Comparison of ENCODE assay signal across 19 cellular contexts in genomic region chr20:428658-429200, GRCh38. TPM values are rescaled to one million over a fixed set of nuclear protein-coding genes. Genes with fewer than 3 reads are reported as not detected.
DNase-seq lines count a peak whose midpoint lies in the region; ATAC-seq and TF ChIP-seq lines count a peak whose summit lies in the region.
"Had no signal": no experiment of that assay in that cellular context is flagged by ENCODE, and none has a peak within 500 bp of the region (broad histone marks: within the 10 kb centered on the region; RNA-seq: fewer than 3 reads in every experiment).

No MANE protein-coding gene starts in this region.

- no peak overlapping the region for H4K5ac ChIP-seq in H9 (ENCODE audit: insufficient read length, low read depth, low read length)

- H3K18ac ChIP-seq in H9 (ENCODE audit: insufficient read length, low read depth, low read length) (no peak overlapping the region), mesenchymal stem cell (ENCODE audit: low read depth in 1 of 2, low read length in 2 of 2) (no peak overlapping the region)

- H2BK20ac ChIP-seq in H9 (ENCODE audit: low read depth, low read length, poor library complexity, severe bottlenecking): no peak overlapping the region

- no CpG with 5 or more reads among the region's 14 CpGs for WGBS in H9 (ENCODE audit: extremely low coverage, insufficient read length, low lambda C conversion rate)
- WGBS in mesenchymal stem cell: 91% methylated on average over 14 of the region's 14 CpGs

- H3K4me2 ChIP-seq in H9 (ENCODE audit: insufficient read depth, insufficient read length, low read length) (no peak overlapping the region), mesenchymal stem cell (ENCODE audit: low read length, poor library complexity, severe bottlenecking) (no peak overlapping the region)
- H3K4me2 ChIP-seq: BLaER1 treated with 17β-estradiol and CSF1 and Interleukin-3, amounts not matched to agents 10 nM and 100 nM had no signal

- no peaks in the 10 kb centered on the region for H3K9me3 ChIP-seq in H9 (ENCODE audit: control insufficient read depth, low read depth, low read length)
- H3K9me3 ChIP-seq in mesenchymal stem cell (ENCODE audit: control insufficient read depth, low read length): no peaks in the 10 kb centered on the region
- H3K9me3 ChIP-seq: ascending aorta; BLaER1 treated with 17β-estradiol and CSF1 and Interleukin-3, amounts not matched to agents 10 nM and 100 nM; psoas muscle; suprapubic skin had no signal

- H3K4me1 Mint-ChIP-seq in H9 (peaks cover 11 to 16% of the 10 kb centered on the region in 2 experiments), WTC11 (peaks cover 9% of the 10 kb centered on the region), immature natural killer cell (peaks cover 13 to 27% of the 10 kb centered on the region in 2 donors)

- H4K8ac ChIP-seq in H9 (replicated peaks; ENCODE audit: insufficient read length, low read depth, low read length) (no peak overlapping the region), mesenchymal stem cell (ENCODE audit: low read length) (no peak overlapping the region)

- H3K27ac ChIP-seq in H9 (ENCODE audit: insufficient read length, low read depth, low read length) (no peak overlapping the region), mesenchymal stem cell (ENCODE audit: low read length, poor library complexity, severe bottlenecking) (no peak overlapping the region)
- H3K27ac ChIP-seq: ascending aorta; BLaER1 treated with 17β-estradiol and CSF1 and Interleukin-3, amounts not matched to agents 10 nM and 100 nM; foreskin keratinocyte; psoas muscle; suprapubic skin had no signal

- H2BK120ac ChIP-seq in H9 (ENCODE audit: low read depth, low read length, poor library complexity, severe bottlenecking) (no peak overlapping the region), mesenchymal stem cell (ENCODE audit: low read depth, low read length) (no peak overlapping the region)

- peak; percentile 47; the same call in 2 of the 3 replicates for TF ChIP-seq CTCF in H9 (conservative IDR thresholded peaks at IDR 0.05)
- TF ChIP-seq CTCF in WTC11 (IDR thresholded peaks at IDR 0.05): no peak

- H2BK5ac ChIP-seq in H9 (ENCODE audit: insufficient read length, low read length): no peak overlapping the region
- H2BK5ac ChIP-seq in mesenchymal stem cell (ENCODE audit: low read depth, low read length, poor library complexity, severe bottlenecking): no peak overlapping the region

- H3K27ac Mint-ChIP-seq in H9 (no peak overlapping the region), WTC11 (no peak overlapping the region), immature natural killer cell (no peak overlapping the region)
- H3K27ac Mint-ChIP-seq: activated naive CD4-positive, alpha-beta T cell treated with anti-CD3 and anti-CD28 coated beads, Interleukin-2, amount 50 U/mL, for 24 hours; activated T-cell treated with anti-CD3 and anti-CD28 coated beads, Interleukin-2, amount 50 U/mL, for 72 hours had no signal

- H4K20me1 ChIP-seq in H9 (ENCODE audit: control insufficient read depth, insufficient read depth, insufficient read length): no peaks in the 10 kb centered on the region

- H3K27me3 ChIP-seq in H9 (ENCODE audit: insufficient read depth, low read length) (no peaks in the 10 kb centered on the region), mesenchymal stem cell (ENCODE audit: control insufficient read depth in 1 of 2, insufficient read depth in 1 of 2, low read length in 2 of 2) (no peaks in the 10 kb centered on the region)
- H3K27me3 ChIP-seq: ascending aorta; BLaER1 treated with 17β-estradiol and CSF1 and Interleukin-3, amounts not matched to agents 10 nM and 100 nM; foreskin keratinocyte; suprapubic skin had no signal

- H3K4me1 ChIP-seq in H9 (ENCODE audit: insufficient read depth, low read length): no peaks in the 10 kb centered on the region
- peaks cover 11% of the 10 kb centered on the region for H3K4me1 ChIP-seq in mesenchymal stem cell (ENCODE audit: control insufficient read depth, insufficient read depth, low read depth, low read length)
- H3K4me1 ChIP-seq: ascending aorta, suprapubic skin had no signal

- H2BK12ac ChIP-seq in H9 (ENCODE audit: insufficient read length, low read depth, low read length) (no peak overlapping the region), mesenchymal stem cell (ENCODE audit: low read length in 2 of 2) (no peak overlapping the region)

- no peaks in the 10 kb centered on the region for H3K23me2 ChIP-seq in H9 (ENCODE audit: insufficient read length, low read depth, low read length, poor library complexity, severe bottlenecking)

- DNase-seq in SHP77 (lab: John Stamatoyannopoulos, UW) (peak; percentile 12 to 29), SHP77 treated with DMSO at 0.1 percent for 48 hours (lab: John Stamatoyannopoulos, UW) (no peak), H9 (peak; percentile 61), WTC11 (ENCODE audit: low spot score) (peak; percentile 56), mesenchymal stem cell (no peak), immature natural killer cell (no peak), NCI-H2171 (lab: John Stamatoyannopoulos, UW) (no peak)
- DNase-seq: activated CD4-positive, CD25-positive, alpha-beta regulatory T cell treated with anti-CD3 and anti-CD28 coated beads, Interleukin-2, amount 50 U/mL, for 72 hours; activated T-cell treated with anti-CD3 and anti-CD28 coated beads, Interleukin-2, amount 50 U/mL, for 72 hours; central memory CD4-positive, alpha-beta T cell; foreskin keratinocyte; NCI-H1694; NCI-H446; psoas muscle had no signal

- CTCF ChIA-PET in WTC11 (lab: Charles Lee): no interaction called here

- no peaks in the 10 kb centered on the region for H3K79me2 ChIP-seq in H9 (ENCODE audit: insufficient read depth, low read length)

- H3K4me3 Mint-ChIP-seq in H9 (no peak overlapping the region), WTC11 (no peak overlapping the region), immature natural killer cell (no peak overlapping the region)
- H3K4me3 Mint-ChIP-seq: activated naive CD4-positive, alpha-beta T cell treated with anti-CD3 and anti-CD28 coated beads, Interleukin-2, amount 50 U/mL, for 24 hours; activated T-cell treated with anti-CD3 and anti-CD28 coated beads, Interleukin-2, amount 50 U/mL, for 72 hours had no signal

- H3K23ac ChIP-seq in H9 (ENCODE audit: insufficient read length, low read depth, low read length) (no peak overlapping the region), mesenchymal stem cell (ENCODE audit: low read length in 2 of 2) (no peak overlapping the region)

- H3K9me3 Mint-ChIP-seq in H9: no peaks in the 10 kb centered on the region
- H3K9me3 Mint-ChIP-seq in WTC11: no peaks in the 10 kb centered on the region
- H3K9me3 Mint-ChIP-seq in immature natural killer cell: no peaks in the 10 kb centered on the region
- H3K9me3 Mint-ChIP-seq: activated naive CD4-positive, alpha-beta T cell treated with anti-CD3 and anti-CD28 coated beads, Interleukin-2, amount 50 U/mL, for 24 hours; activated T-cell treated with anti-CD3 and anti-CD28 coated beads, Interleukin-2, amount 50 U/mL, for 72 hours had no signal

- H2BK15ac ChIP-seq in H9 (ENCODE audit: low read depth, low read length) (no peak overlapping the region), mesenchymal stem cell (ENCODE audit: low read depth, poor library complexity, severe bottlenecking) (no peak overlapping the region)

- H2AFZ ChIP-seq in H9 (ENCODE audit: low read length) (no peak overlapping the region), mesenchymal stem cell (ENCODE audit: low read depth, low read length) (no peak overlapping the region)

- H3K4ac ChIP-seq in H9 (ENCODE audit: low read depth, low read length) (no peak overlapping the region), mesenchymal stem cell (ENCODE audit: low read depth in 1 of 2, low read length in 2 of 2) (no peak overlapping the region)

- POLR2A ChIA-PET in WTC11 (lab: Charles Lee): no interaction called here

- H3K36me3 Mint-ChIP-seq in H9 (ENCODE audit: insufficient read depth in 1 of 3, low read depth in 3 of 3): peaks cover 16 to 45% (median 41%) of the 10 kb centered on the region in 3 experiments; a peak in 6 of 7 replicates
- H3K36me3 Mint-ChIP-seq in WTC11: peaks cover 23% of the 10 kb centered on the region
- peaks cover 4 to 45% (median 4%) of the 10 kb centered on the region in 3 donors for H3K36me3 Mint-ChIP-seq in immature natural killer cell

- no peak overlapping the region for H3K14ac ChIP-seq in H9 (ENCODE audit: insufficient read depth, low read length)
- H3K14ac ChIP-seq in mesenchymal stem cell (ENCODE audit: low read length in 2 of 2): no peak overlapping the region

- H3K27me3 Mint-ChIP-seq in H9 (ENCODE audit: low read depth) (peaks cover 11% of the 10 kb centered on the region), WTC11 (ENCODE audit: low read depth) (peaks cover 15% of the 10 kb centered on the region), immature natural killer cell (ENCODE audit: low read depth in 3 of 3) (peaks cover 2 to 6% (median 4%) of the 10 kb centered on the region in 3 donors)
- H3K27me3 Mint-ChIP-seq: activated naive CD4-positive, alpha-beta T cell treated with anti-CD3 and anti-CD28 coated beads, Interleukin-2, amount 50 U/mL, for 24 hours had no signal

- no peak overlapping the region for H3K9ac ChIP-seq in H9 (ENCODE audit: extremely low read depth, insufficient read length, low read length)
- H3K9ac ChIP-seq in mesenchymal stem cell (ENCODE audit: low read length): no peak overlapping the region

- H3K4me3 ChIP-seq in mesenchymal stem cell (ENCODE audit: insufficient read depth in 1 of 2, low read depth in 1 of 2, low read length in 2 of 2): no peak overlapping the region
- H3K4me3 ChIP-seq: ascending aorta; BLaER1 treated with 17β-estradiol and CSF1 and Interleukin-3, amounts not matched to agents 10 nM and 100 nM; psoas muscle; suprapubic skin had no signal

- ATAC-seq in WTC11 (peak; percentile 83), HG03342 (IDR thresholded peaks at IDR 0.05; ENCODE audit: unreplicated experiment) (no peak)
- ATAC-seq: activated T-cell treated with anti-CD3 and anti-CD28 coated beads, Interleukin-2, amount 50 U/mL, for 72 hours; foreskin keratinocyte; psoas muscle had no signal

- H2AK5ac ChIP-seq in H9 (ENCODE audit: insufficient read length, low read length) (no peak overlapping the region), mesenchymal stem cell (ENCODE audit: low read length, severe bottlenecking) (no peak overlapping the region)

- H4K91ac ChIP-seq in H9 (ENCODE audit: insufficient read length, low read depth, low read length) (no peak overlapping the region), mesenchymal stem cell (ENCODE audit: low read length) (peak overlapping the region; percentile 18)

- no peak overlapping the region for H3K56ac ChIP-seq in H9 (ENCODE audit: insufficient read length, low read depth, low read length)

- H3K79me1 ChIP-seq in H9 (ENCODE audit: insufficient read depth, low read depth, low read length, poor library complexity, severe bottlenecking): no peaks in the 10 kb centered on the region
- H3K79me1 ChIP-seq in mesenchymal stem cell (replicated peaks; ENCODE audit: low read length, poor library complexity, severe bottlenecking): peaks cover 22% of the 10 kb centered on the region

- H3T11ph ChIP-seq in H9 (ENCODE audit: low read length): no peak overlapping the region

- H3K36me3 ChIP-seq in mesenchymal stem cell (ENCODE audit: control insufficient read depth in 1 of 2, insufficient read depth in 2 of 2, low read depth in 1 of 2, low read length in 2 of 2): peaks cover 66 to 87% of the 10 kb centered on the region in 2 experiments

RNA-seq across cellular contexts. Expression of gene RBCK1, which starts 20.6 kb away (rescaled TPM):
- total RNA-seq in H9 (2021): 46.8 and 50.8 TPM in 2 replicates
- 65.0 to 75.2 TPM (median 69.5 TPM) in 3 replicates for total RNA-seq in WTC11 (2021)
- polyA plus RNA-seq in mesenchymal stem cell (2013, experiment 1 of 2): 78.2 TPM
- polyA plus RNA-seq in mesenchymal stem cell (2013, experiment 2 of 2): 76.4 TPM
- polyA plus RNA-seq in immature natural killer cell: 100 to 1,000 TPM; 110 to 131 (median 126) TPM

RNA-seq across cellular contexts. Expression of gene TBC1D20, which starts 33.6 kb away (rescaled TPM):
- total RNA-seq in H9 (2021) (16.8 and 17.9 TPM in 2 replicates), WTC11 (2021) (14.6 to 15.6 TPM (median 15.4 TPM) in 3 replicates)
- polyA plus RNA-seq in mesenchymal stem cell (2013, experiment 1 of 2): 34.7 TPM
- 36.0 TPM for polyA plus RNA-seq in mesenchymal stem cell (2013, experiment 2 of 2)
- polyA plus RNA-seq in immature natural killer cell: 10 to 100 TPM; 19.4 to 38.3 (median 33.2) TPM

RNA-seq across cellular contexts. Expression of gene TRIB3, which starts 48.2 kb away (rescaled TPM):
- 20.0 and 20.8 TPM in 2 replicates for total RNA-seq in H9 (2021)
- 7.8 to 9.2 TPM (median 8.7 TPM) in 3 replicates for total RNA-seq in WTC11 (2021)
- 52.7 TPM for polyA plus RNA-seq in mesenchymal stem cell (2013, experiment 1 of 2)
- 53.4 TPM for polyA plus RNA-seq in mesenchymal stem cell (2013, experiment 2 of 2)
- 10 to 100 TPM; 17.0 to 27.6 (median 25.0) TPM for polyA plus RNA-seq in immature natural killer cell
- total RNA-seq: ascending aorta had no signal

Comparison
In these comparisons a context has a peak if more than half of its experiments do, and no peak if none do; other contexts are left out.
1. DNase-seq: peak in SHP77 (2 of 2), H9 (single experiment) and WTC11 (single experiment); none in SHP77 treated with DMSO at 0.1 percent for 48 hours (single experiment), mesenchymal stem cell (single experiment), immature natural killer cell (0 of 3) and NCI-H2171 (single experiment).